ENCODE assay signal across 8 cellular contexts in genomic region chr22:28791841-28792490, GRCh38. TPM values are rescaled to one million over a fixed set of nuclear protein-coding genes. Genes with fewer than 3 reads are reported as not detected.
DNase-seq lines count a peak whose midpoint lies in the region; ATAC-seq, FAIRE-seq and TF ChIP-seq lines count a peak whose summit lies in the region.

No MANE protein-coding gene starts in this region.

- H3K27me3 ChIP-seq in KMS-11 (ENCODE audit: insufficient read depth, low read depth) (no peaks in the 10 kb centered on the region), endodermal cell (ENCODE audit: control insufficient read depth, insufficient read depth, low read length, poor library complexity, severe bottlenecking) (no peaks in the 10 kb centered on the region), HAP-1 (ENCODE audit: low read depth) (no peaks in the 10 kb centered on the region), gastroesophageal sphincter (no peaks in the 10 kb centered on the region)

- H3K4me1 ChIP-seq in KMS-11 (ENCODE audit: low read depth, poor library complexity, severe bottlenecking) (peaks cover 84% of the 10 kb centered on the region), endodermal cell (ENCODE audit: control insufficient read depth, insufficient read depth, low read length) (no peaks in the 10 kb centered on the region), HAP-1 (peaks cover 2% of the 10 kb centered on the region; the same call in 1 of the 2 replicates), gastroesophageal sphincter (peaks cover 0 to 34% (median 4%) of the 10 kb centered on the region in 3 donors)

- no peak for TF ChIP-seq EP300 in gastroesophageal sphincter (IDR thresholded peaks at IDR 0.05)

- peak overlapping the region; percentile 87 for H3K27ac Mint-ChIP-seq in endodermal cell

- H3K36me3 Mint-ChIP-seq in endodermal cell (ENCODE audit: low read depth): peaks cover 60% of the 10 kb centered on the region

- 90% methylated on average over 3 of the region's 3 CpGs; no CpG with 5 or more reads in 1 of the 2 experiments for WGBS in endodermal cell (ENCODE audit: insufficient coverage in 1 of 2, insufficient read length in 1 of 2), 2 experiments
- WGBS in gastroesophageal sphincter (ENCODE audit: low coverage in 1 of 2), 2 donors: 92 to 100% methylated on average over 1 to 2 of the region's 3 CpGs

- H3K9me3 Mint-ChIP-seq in endodermal cell: no peaks in the 10 kb centered on the region

- no peaks in the 10 kb centered on the region for H3K27me3 Mint-ChIP-seq in endodermal cell (ENCODE audit: insufficient read depth)

- TF ChIP-seq POLR2A in gastroesophageal sphincter (IDR thresholded peaks at IDR 0.05): no peak

- DNase-seq in GM10266 (ENCODE audit: extremely low spot score) (peak; percentile 53), endodermal cell (no peak), HTR-8/SVneo (ENCODE audit: insufficient read length, low spot score) (no peak), HAP-1 (ENCODE audit: low spot score in 2 of 2) (no peak), activated gamma-delta T cell treated with Interleukin-2 at 50 U/mL for 16 hours (no peak)

- in situ Hi-C loops in HAP-1 (cut with MboI; ENCODE audit: low sequenced_read_pairs): no loop called here

- peaks cover 23% of the 10 kb centered on the region for H4K20me1 ChIP-seq in KMS-11 (ENCODE audit: insufficient read depth)

- H3K4me3 ChIP-seq in KMS-11 (IDR thresholded peaks at IDR 0.05; ENCODE audit: insufficient read depth, low read depth, low read length): no peak overlapping the region
- H3K4me3 ChIP-seq in endodermal cell (ENCODE audit: low read length): no peak overlapping the region
- no peak overlapping the region for H3K4me3 ChIP-seq in HAP-1
- H3K4me3 ChIP-seq in gastroesophageal sphincter: no peak overlapping the region

- H3K9me3 ChIP-seq in endodermal cell (ENCODE audit: control insufficient read depth, low read length) (no peaks in the 10 kb centered on the region), HAP-1 (no peaks in the 10 kb centered on the region), gastroesophageal sphincter (no peaks in the 10 kb centered on the region)

- TF ChIP-seq CTCF in GM10266 (IDR thresholded peaks at IDR 0.05; ENCODE audit: control insufficient read depth, insufficient read depth, low read depth, missing control alignments) (no peak), KMS-11 (conservative IDR thresholded peaks at IDR 0.05; ENCODE audit: low read depth, low read length) (no peak), endodermal cell (conservative IDR thresholded peaks at IDR 0.05) (no peak), gastroesophageal sphincter (IDR thresholded peaks at IDR 0.05) (no peak)

- no peak for FAIRE-seq in HTR-8/SVneo (lab: Jason Lieb, UNC)

- H3K4me3 Mint-ChIP-seq in endodermal cell: no peak overlapping the region

- ATAC-seq in GM21390 (IDR thresholded peaks at IDR 0.05; ENCODE audit: unreplicated experiment) (peak; percentile 66), gastroesophageal sphincter (no peak)

- H3K4me2 ChIP-seq in KMS-11: peak overlapping the region; percentile 66

- H3K9ac ChIP-seq in KMS-11 (peak overlapping the region; percentile 50; the same call in 1 of the 2 replicates), endodermal cell (ENCODE audit: extremely low read depth, low read length, poor library complexity, severe bottlenecking) (no peak overlapping the region)

- H2AFZ ChIP-seq in KMS-11 (ENCODE audit: low read depth): no peak overlapping the region

- peaks cover 33% of the 10 kb centered on the region for H3K79me2 ChIP-seq in KMS-11 (ENCODE audit: insufficient read depth, low read depth)

- H3K4me1 Mint-ChIP-seq in endodermal cell: peaks cover 7% of the 10 kb centered on the region

- H3K36me3 ChIP-seq in KMS-11 (ENCODE audit: insufficient read depth) (peaks cover 16% of the 10 kb centered on the region), endodermal cell (ENCODE audit: control insufficient read depth, insufficient read depth, low read length) (peaks cover 64% of the 10 kb centered on the region), HAP-1 (replicated peaks) (peaks cover 49% of the 10 kb centered on the region), gastroesophageal sphincter (peaks cover 0 to 80% of the 10 kb centered on the region in 2 donors)

- H3K27ac ChIP-seq in KMS-11 (peak overlapping the region; percentile 91), endodermal cell (ENCODE audit: low read depth, low read length) (no peak overlapping the region), gastroesophageal sphincter (peak overlapping the region in 1 of 4 donors; percentile 19)

RNA-seq across cellular contexts. Expression of gene XBP1, which starts 8.4 kb away (rescaled TPM):
- total RNA-seq in endodermal cell: 100 to 1,000 TPM; 103 to 111 TPM
- 111 TPM for polyA plus RNA-seq in endodermal cell (2013, experiment 1 of 2)
- polyA plus RNA-seq in endodermal cell (2013, experiment 2 of 2): 100 TPM
- 100 to 1,000 TPM in 2 of 4 donors, 10 to 100 TPM in 2; 55.9 to 129 (median 92.3) TPM for total RNA-seq in gastroesophageal sphincter

RNA-seq across cellular contexts. Expression of gene CCDC117, which starts 19.5 kb away (rescaled TPM):
- 10 to 100 TPM; 40.9 TPM for total RNA-seq in endodermal cell
- 25.1 TPM for polyA plus RNA-seq in endodermal cell (2013, experiment 1 of 2)
- polyA plus RNA-seq in endodermal cell (2013, experiment 2 of 2): 24.6 TPM
- total RNA-seq in gastroesophageal sphincter: 10 to 100 TPM; 23.2 to 34.2 (median 25.7) TPM

RNA-seq across cellular contexts. Expression of gene HSCB, which starts 50.1 kb away (rescaled TPM):
- total RNA-seq in endodermal cell (10 to 100 TPM; 17.7 to 22.4 TPM), gastroesophageal sphincter (10 to 100 TPM; 14.0 to 17.1 (median 15.0) TPM)
- polyA plus RNA-seq in endodermal cell (2013, experiment 1 of 2): 19.3 TPM
- polyA plus RNA-seq in endodermal cell (2013, experiment 2 of 2): 20.0 TPM

RNA-seq across cellular contexts. Expression of gene CHEK2, which starts 50.3 kb away (rescaled TPM):
- total RNA-seq in endodermal cell (10 to 100 TPM; 67.5 to 72.3 TPM), gastroesophageal sphincter (10 to 100 TPM in 1 of 4 donors, 1 to 10 TPM in 3; 3.4 to 11.7 (median 4.8) TPM)
- polyA plus RNA-seq in endodermal cell (2013, experiment 1 of 2): 36.1 TPM
- 32.7 TPM for polyA plus RNA-seq in endodermal cell (2013, experiment 2 of 2)
